Comparison of ENCODE assay signal across 24 cellular contexts in genomic region chr21:33031152-33031551, GRCh38. TPM values are rescaled to one million over a fixed set of nuclear protein-coding genes. Genes with fewer than 3 reads are reported as not detected.
"Had no signal": no experiment of that assay in that cellular context is flagged by ENCODE, and none has a peak within 500 bp of the region (broad histone marks: within the 10 kb centered on the region; RNA-seq: fewer than 3 reads in every experiment).

No MANE protein-coding gene starts in this region.

- DNase-seq: activated CD4-positive, alpha-beta T cell treated with anti-CD3 and anti-CD28 coated beads for 48 hours; activated CD4-positive, alpha-beta T cell treated with anti-CD3 and anti-CD28 coated beads, Interleukin-2, amount 50 U/mL, for 4 hours; activated CD4-positive, CD25-positive, alpha-beta regulatory T cell treated with anti-CD3 and anti-CD28 coated beads, Interleukin-2, amount 50 U/mL, for 72 hours; activated CD8-positive, alpha-beta memory T cell treated with anti-CD3 and anti-CD28 coated beads, Interleukin-2, amount 50 U/mL, for 48 hours; activated CD8-positive, alpha-beta T cell treated with anti-CD3 and anti-CD28 coated beads, Interleukin-2, amount 10 ng/mL, durations not matched to agents 7 days and 5 days; activated naive CD4-positive, alpha-beta T cell; activated naive CD8-positive, alpha-beta T cell treated with anti-CD3 and anti-CD28 coated beads, Interleukin-2, amount 50 U/mL, for 24 hours; activated T-cell treated with anti-CD3 and anti-CD28 coated beads, Interleukin-2, amount 50 U/mL, for 1 hour; amniotic stem cell; brain microvascular endothelial cell; cerebellar nuclear complex; Karpas-422; NCI-H1048; NCI-H146; NCI-H187 treated with DMSO at 0.1 percent for 48 hours; NCI-H2081 treated with DMSO at 0.1 percent for 48 hours; NCI-H446; NCI-H524; PC-3; SHP77 treated with DMSO at 0.1 percent for 48 hours; T-helper 9 cell had no signal

- ATAC-seq: activated CD8-positive, alpha-beta T cell treated with anti-CD3 and anti-CD28 coated beads, Interleukin-2, amount 10 ng/mL, durations not matched to agents 7 days and 5 days; activated naive CD4-positive, alpha-beta T cell treated with anti-CD3 and anti-CD28 coated beads, Interleukin-2, amount 50 U/mL, for 72 hours; activated naive CD8-positive, alpha-beta T cell treated with anti-CD3 and anti-CD28 coated beads, Interleukin-2, amount 50 U/mL, for 24 hours; PC-3; WTC11 had no signal

- H3K27ac ChIP-seq: brain microvascular endothelial cell, cardiac muscle cell had no signal

RNA-seq across cellular contexts. Expression of gene OLIG2, which starts 5.4 kb away (rescaled TPM):
- total RNA-seq: activated CD8-positive, alpha-beta T cell treated with anti-CD3 and anti-CD28 coated beads, Interleukin-2, amount 10 ng/mL, durations not matched to agents 7 days and 5 days; activated naive CD4-positive, alpha-beta T cell treated with anti-CD3 and anti-CD28 coated beads, Interleukin-2, amount 50 U/mL, for 72 hours; PC-3 had no signal

RNA-seq across cellular contexts. Expression of gene OLIG1, which starts 38.8 kb away (rescaled TPM):
- total RNA-seq: activated CD8-positive, alpha-beta T cell treated with anti-CD3 and anti-CD28 coated beads, Interleukin-2, amount 10 ng/mL, durations not matched to agents 7 days and 5 days; cardiac muscle cell; PC-3 had no signal
